Comparison of ENCODE assay signal across 24 cellular contexts in the genomic region with DNA sequence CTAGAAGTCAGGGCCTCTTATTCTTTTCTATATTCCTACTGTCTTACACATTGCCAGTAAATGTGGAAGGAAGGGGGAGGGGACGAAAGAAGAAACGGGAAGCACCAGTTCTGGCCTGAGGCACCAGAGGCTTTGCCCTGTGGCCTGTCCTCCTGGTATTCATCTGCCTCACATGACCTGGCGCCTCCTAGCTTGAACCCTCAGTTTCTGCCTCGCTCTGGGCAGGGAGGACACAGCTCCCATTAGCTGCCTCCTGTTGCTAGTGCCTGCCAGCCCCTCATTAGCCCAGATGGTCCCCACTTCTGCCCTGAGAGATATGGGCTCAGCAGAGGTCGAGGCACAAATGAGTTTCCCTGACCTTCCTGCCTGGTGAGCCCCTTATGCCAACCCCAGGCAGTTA. TPM values are rescaled to one million over a fixed set of nuclear protein-coding genes. Genes with fewer than 3 reads are reported as not detected.
A peak's percentile ranks its signal among the peaks of the same experiment; 100 is the strongest.
DNase-seq lines count a peak whose midpoint lies in the region; ATAC-seq and TF ChIP-seq lines count a peak whose summit lies in the region.
"Had no signal": no experiment of that assay in that cellular context is flagged by ENCODE, and none has a peak within 500 bp of the region (broad histone marks: within the 10 kb centered on the region; RNA-seq: fewer than 3 reads in every experiment).

No MANE protein-coding gene starts in this region.

- peak; percentile 44 for DNase-seq in GDM1 (lab: John Stamatoyannopoulos, UW)
- peak; percentile 83 for DNase-seq in MV-4-11 (lab: John Stamatoyannopoulos, UW)
- DNase-seq in coronary artery (ENCODE audit: low spot score), result peak; percentile 60
- peak; percentile 17 for DNase-seq in putamen (ENCODE audit: low spot score)
- no peak for DNase-seq in middle frontal gyrus (ENCODE audit: extremely low spot score, low spot score)
- DNase-seq in NCI-H2227 (lab: John Stamatoyannopoulos, UW; ENCODE audit: unreplicated experiment), result no peak
- DNase-seq in progenitor cell of endocrine pancreas (ENCODE audit: low spot score, unreplicated experiment), result no peak
- DNase-seq: activated CD4-positive, alpha-beta T cell treated with anti-CD3 and anti-CD28 coated beads, Interleukin-2, amount 50 U/mL, for 1 hour; activated gamma-delta T cell treated with Interleukin-2 at 50 U/mL for 16 hours; central memory CD4-positive, alpha-beta T cell; DMS 273 treated with DMSO at 0.1 percent for 48 hours; effector memory CD8-positive, alpha-beta T cell; immature natural killer cell; mammary epithelial cell; MG63; natural killer cell; NCI-H2029 treated with DMSO at 0.1 percent for 48 hours; NCI-H526; stimulated activated CD4-positive, alpha-beta T cell treated with anti-CD3 and anti-CD28 coated beads, Interleukin-12 subunit alpha, Interleukin-12 subunit beta, amount 100 ng/mL, for 4 hours had no signal

- H3K27ac Mint-ChIP-seq in progenitor cell of endocrine pancreas, result no peak overlapping the region
- H3K27ac Mint-ChIP-seq: effector memory CD8-positive, alpha-beta T cell had no signal

- H3K9me3 Mint-ChIP-seq in progenitor cell of endocrine pancreas (ENCODE audit: low read depth), result no peaks in the 10 kb centered on the region
- H3K9me3 Mint-ChIP-seq: effector memory CD8-positive, alpha-beta T cell; immature natural killer cell; natural killer cell had no signal

- no peaks in the 10 kb centered on the region for H3K36me3 Mint-ChIP-seq in progenitor cell of endocrine pancreas (ENCODE audit: insufficient read depth)
- H3K36me3 Mint-ChIP-seq: immature natural killer cell, natural killer cell had no signal

- ATAC-seq in GM21619 (IDR thresholded peaks at IDR 0.05; ENCODE audit: unreplicated experiment), result no peak
- ATAC-seq: effector memory CD8-positive, alpha-beta T cell; natural killer cell had no signal

- H3K4me3 Mint-ChIP-seq in progenitor cell of endocrine pancreas (ENCODE audit: low read depth), result no peak overlapping the region
- H3K4me3 Mint-ChIP-seq: effector memory CD8-positive, alpha-beta T cell; natural killer cell had no signal

- H3K4me1 Mint-ChIP-seq in progenitor cell of endocrine pancreas (ENCODE audit: low read depth), result peaks cover 13% of the 10 kb centered on the region
- H3K4me1 Mint-ChIP-seq: immature natural killer cell, natural killer cell had no signal

- TF ChIP-seq CTCF in coronary artery (IDR thresholded peaks at IDR 0.05), result no peak
- no peak for TF ChIP-seq CTCF in progenitor cell of endocrine pancreas (IDR thresholded peaks at IDR 0.05; ENCODE audit: unreplicated experiment)

- no peak overlapping the region for H3K27ac ChIP-seq in coronary artery
- H3K27ac ChIP-seq: BLaER1, prostate gland, SJCRH30, thoracic aorta had no signal

- no peak overlapping the region for H3K4me3 ChIP-seq in coronary artery
- H3K4me3 ChIP-seq: BLaER1, MG63, prostate gland, SJCRH30, thoracic aorta had no signal

- peaks cover 38% of the 10 kb centered on the region for H3K27me3 Mint-ChIP-seq in progenitor cell of endocrine pancreas

RNA-seq across cellular contexts. Expression of a gene that starts 3.0 kb away (rescaled TPM):
- 40.5 and 44.0 TPM in 2 replicates for total RNA-seq in progenitor cell of endocrine pancreas
- total RNA-seq: natural killer cell had no signal

RNA-seq across cellular contexts. Expression of a gene that starts 34.4 kb away (rescaled TPM):
- total RNA-seq in progenitor cell of endocrine pancreas, result 67.5 and 68.8 TPM in 2 replicates

Comparison
In these comparisons a context has a peak if more than half of its experiments do, and no peak if none do; other contexts are left out.
1. DNase-seq: peak in GDM1 (single experiment), MV-4-11 (single experiment), coronary artery (single experiment) and putamen (single experiment); none in middle frontal gyrus (single experiment), NCI-H2227 (single experiment) and progenitor cell of endocrine pancreas (single experiment).